Comparison of ENCODE assay signal across 1 cellular context in the genomic region with DNA sequence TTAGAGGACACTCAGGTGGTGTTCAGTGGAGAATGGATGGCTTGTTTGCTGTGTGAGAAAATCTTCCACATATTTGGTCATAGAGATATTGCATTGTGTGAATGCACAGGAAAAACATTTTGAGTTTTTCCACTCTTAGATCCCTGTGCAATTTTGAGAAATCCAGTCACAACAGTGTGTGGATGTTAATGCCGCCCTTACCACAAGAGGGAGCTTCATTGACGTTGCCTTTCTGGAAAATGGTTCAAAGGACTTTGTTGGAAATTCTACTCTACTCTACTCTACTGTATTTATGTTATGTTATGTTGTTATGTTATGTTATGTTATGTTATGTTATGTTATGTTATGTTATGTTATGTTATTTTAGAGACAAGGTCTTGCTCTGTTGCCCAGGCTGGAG.
TF ChIP-seq lines count a peak whose summit lies in the region.

No MANE protein-coding gene starts in this region.

TF ChIP-seq in GM23338, 12 proteins besides CTCF, POLR2A, EP300 and RAD21 (continued from another document):
- TF ChIP-seq, protein P1, sequence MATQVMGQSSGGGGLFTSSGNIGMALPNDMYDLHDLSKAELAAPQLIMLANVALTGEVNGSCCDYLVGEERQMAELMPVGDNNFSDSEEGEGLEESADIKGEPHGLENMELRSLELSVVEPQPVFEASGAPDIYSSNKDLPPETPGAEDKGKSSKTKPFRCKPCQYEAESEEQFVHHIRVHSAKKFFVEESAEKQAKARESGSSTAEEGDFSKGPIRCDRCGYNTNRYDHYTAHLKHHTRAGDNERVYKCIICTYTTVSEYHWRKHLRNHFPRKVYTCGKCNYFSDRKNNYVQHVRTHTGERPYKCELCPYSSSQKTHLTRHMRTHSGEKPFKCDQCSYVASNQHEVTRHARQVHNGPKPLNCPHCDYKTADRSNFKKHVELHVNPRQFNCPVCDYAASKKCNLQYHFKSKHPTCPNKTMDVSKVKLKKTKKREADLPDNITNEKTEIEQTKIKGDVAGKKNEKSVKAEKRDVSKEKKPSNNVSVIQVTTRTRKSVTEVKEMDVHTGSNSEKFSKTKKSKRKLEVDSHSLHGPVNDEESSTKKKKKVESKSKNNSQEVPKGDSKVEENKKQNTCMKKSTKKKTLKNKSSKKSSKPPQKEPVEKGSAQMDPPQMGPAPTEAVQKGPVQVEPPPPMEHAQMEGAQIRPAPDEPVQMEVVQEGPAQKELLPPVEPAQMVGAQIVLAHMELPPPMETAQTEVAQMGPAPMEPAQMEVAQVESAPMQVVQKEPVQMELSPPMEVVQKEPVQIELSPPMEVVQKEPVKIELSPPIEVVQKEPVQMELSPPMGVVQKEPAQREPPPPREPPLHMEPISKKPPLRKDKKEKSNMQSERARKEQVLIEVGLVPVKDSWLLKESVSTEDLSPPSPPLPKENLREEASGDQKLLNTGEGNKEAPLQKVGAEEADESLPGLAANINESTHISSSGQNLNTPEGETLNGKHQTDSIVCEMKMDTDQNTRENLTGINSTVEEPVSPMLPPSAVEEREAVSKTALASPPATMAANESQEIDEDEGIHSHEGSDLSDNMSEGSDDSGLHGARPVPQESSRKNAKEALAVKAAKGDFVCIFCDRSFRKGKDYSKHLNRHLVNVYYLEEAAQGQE (IDR thresholded peaks at IDR 0.05; ENCODE audit: unreplicated experiment) = no peak
- TF ChIP-seq NANOG (IDR thresholded peaks at IDR 0.05; ENCODE audit: borderline replicate concordance) (no peak), ETS1 (IDR thresholded peaks at IDR 0.05) (no peak), POLR2AphosphoS5 (IDR thresholded peaks at IDR 0.05; ENCODE audit: low read depth) (no peak), ZNF114 (CRISPR knock-in tag; IDR thresholded peaks at IDR 0.05) (no peak)
TF ChIP-seq in GM23338: peak in this region for 0.
